ENCODE assay signal across 8 cellular contexts in the genomic region with DNA sequence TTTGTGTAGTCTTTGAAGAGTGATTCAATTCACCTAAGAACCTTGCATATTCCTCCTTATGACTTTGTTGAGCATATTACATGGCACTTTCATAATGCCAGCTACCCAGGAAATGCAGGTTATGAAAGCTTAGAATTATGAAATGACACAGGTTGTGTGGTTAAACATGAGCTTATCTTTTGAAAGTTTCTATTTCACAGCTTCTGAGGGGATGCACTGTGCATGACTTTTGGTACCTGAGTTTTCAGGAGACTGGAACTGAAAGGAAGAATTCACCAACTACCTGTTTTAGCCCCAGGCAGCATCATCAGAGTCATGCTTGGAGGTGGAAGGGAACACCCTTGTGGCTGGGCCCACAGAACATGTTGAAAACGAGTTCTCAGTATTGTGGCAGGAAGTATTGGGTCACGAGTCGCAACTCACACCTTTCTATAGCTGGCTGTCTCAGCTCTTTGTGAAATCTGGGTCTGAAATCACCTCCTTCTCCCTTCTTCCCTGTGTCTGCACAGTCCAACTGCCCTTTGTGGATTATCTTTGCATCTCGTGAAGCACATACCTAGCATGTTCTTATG.
A peak's percentile ranks its signal among the peaks of the same experiment; 100 is the strongest.
DNase-seq lines count a peak whose midpoint lies in the region; ATAC-seq, FAIRE-seq and TF ChIP-seq lines count a peak whose summit lies in the region.

No MANE protein-coding gene starts in this region.

- no peaks in the 10 kb centered on the region for H3K79me2 ChIP-seq in SU-DHL-6 (ENCODE audit: insufficient read depth, low read length)

- H4K20me1 ChIP-seq in SU-DHL-6 (ENCODE audit: low read depth, low read length): no peaks in the 10 kb centered on the region

- peak overlapping the region; percentile 88 for H2AFZ ChIP-seq in SU-DHL-6 (ENCODE audit: low read depth, low read length, severe bottlenecking)

- TF ChIP-seq CTCF in SU-DHL-6 (IDR thresholded peaks at IDR 0.05; ENCODE audit: insufficient read depth, low read length, poor library complexity, severe bottlenecking): peak; percentile 9

- no peaks in the 10 kb centered on the region for H3K27me3 ChIP-seq in SU-DHL-6 (ENCODE audit: low read length)

- H3K36me3 ChIP-seq in SU-DHL-6 (ENCODE audit: low read length): no peaks in the 10 kb centered on the region

- no peaks in the 10 kb centered on the region for H3K9me3 ChIP-seq in SU-DHL-6 (ENCODE audit: insufficient read depth, low read length)

- no peak for FAIRE-seq in H54 (lab: Jason Lieb, UNC)

- ATAC-seq in GM18861 (IDR thresholded peaks at IDR 0.05; ENCODE audit: unreplicated experiment) (peak; percentile 78), HG03025 (IDR thresholded peaks at IDR 0.05; ENCODE audit: low FRiP score, unreplicated experiment) (peak; percentile 84)

- H3K4me2 ChIP-seq in SU-DHL-6 (ENCODE audit: low read depth, low read length, poor library complexity, severe bottlenecking): peak overlapping the region; percentile 36

- DNase-seq in activated naive CD8-positive, alpha-beta T cell treated with anti-CD3 and anti-CD28 coated beads, Interleukin-2, amount 50 U/mL, for 16 hours (ENCODE audit: low read depth, low spot score): peak; percentile 56
- peak; percentile 65 to 73 for DNase-seq in stimulated activated CD8-positive, alpha-beta memory T cell treated with anti-CD3 and anti-CD28 coated beads, Interleukin-15, amount 100 ng/mL, for 48 hours (ENCODE audit: low read depth in 2 of 2)
- DNase-seq in NCI-H146 (lab: John Stamatoyannopoulos, UW): no peak
- DNase-seq in H54 (ENCODE audit: insufficient read length, low spot score): no peak
- DNase-seq in NCI-H2227 treated with DMSO at 0.1 percent for 48 hours (lab: John Stamatoyannopoulos, UW): no peak

- peak overlapping the region; percentile 28; the same call in 1 of the 2 replicates for H3K9ac ChIP-seq in SU-DHL-6 (ENCODE audit: low read length)

- H3F3A ChIP-seq in SU-DHL-6 (ENCODE audit: insufficient read depth): no peaks in the 10 kb centered on the region

- peak overlapping the region; percentile 35 for H3K27ac ChIP-seq in SU-DHL-6 (ENCODE audit: low read depth, low read length)

- H3K9me2 ChIP-seq in SU-DHL-6 (replicated peaks; ENCODE audit: insufficient read depth, low read length): no peaks in the 10 kb centered on the region

- no peak overlapping the region for H3K4me3 ChIP-seq in SU-DHL-6 (ENCODE audit: insufficient read depth, low read length, poor library complexity, severe bottlenecking)

- no peak for TF ChIP-seq POLR2A in H54 (IDR thresholded peaks at IDR 0.05; ENCODE audit: low read depth, low read length)

Comparison
In these comparisons a context has a peak if more than half of its experiments do, and no peak if none do; other contexts are left out.
1. DNase-seq: peak in activated naive CD8-positive, alpha-beta T cell treated with anti-CD3 and anti-CD28 coated beads, Interleukin-2, amount 50 U/mL, for 16 hours (single experiment) and stimulated activated CD8-positive, alpha-beta memory T cell treated with anti-CD3 and anti-CD28 coated beads, Interleukin-15, amount 100 ng/mL, for 48 hours (2 of 2); none in NCI-H146 (single experiment), H54 (single experiment) and NCI-H2227 treated with DMSO at 0.1 percent for 48 hours (single experiment).